ENCODE assay signal across 1 cellular context in genomic region chr1:159177273-159177907, GRCh38.
A peak's percentile ranks its signal among the peaks of the same experiment; 100 is the strongest.
TF ChIP-seq lines count a peak whose summit lies in the region.

No MANE protein-coding gene starts in this region.

TF ChIP-seq in K562, 482 proteins besides CTCF, POLR2A, EP300 and RAD21 (continued from another document and continues in another):
- TF ChIP-seq GTF3C2 (IDR thresholded peaks at IDR 0.05; ENCODE audit: borderline replicate concordance, extremely low read depth, insufficient read length) = no peak
- TF ChIP-seq PML (IDR thresholded peaks at IDR 0.05; ENCODE audit: low read length) = no peak
- no peak for TF ChIP-seq CHD1 (IDR thresholded peaks at IDR 0.05; ENCODE audit: low read length)
- 0 out of 2 replicates have a peak, but pooled peaks have one; percentile 31 for TF ChIP-seq GMEB1 (CRISPR knock-in tag; IDR thresholded peaks at IDR 0.05)
- no peak for TF ChIP-seq NR4A1 (CRISPR knock-in tag; IDR thresholded peaks at IDR 0.05)
- 0 out of 2 replicates have a peak, but pooled peaks have one; percentile 27 for TF ChIP-seq NR4A1 (tag; IDR thresholded peaks at IDR 0.05)
- TF ChIP-seq, protein P1, sequence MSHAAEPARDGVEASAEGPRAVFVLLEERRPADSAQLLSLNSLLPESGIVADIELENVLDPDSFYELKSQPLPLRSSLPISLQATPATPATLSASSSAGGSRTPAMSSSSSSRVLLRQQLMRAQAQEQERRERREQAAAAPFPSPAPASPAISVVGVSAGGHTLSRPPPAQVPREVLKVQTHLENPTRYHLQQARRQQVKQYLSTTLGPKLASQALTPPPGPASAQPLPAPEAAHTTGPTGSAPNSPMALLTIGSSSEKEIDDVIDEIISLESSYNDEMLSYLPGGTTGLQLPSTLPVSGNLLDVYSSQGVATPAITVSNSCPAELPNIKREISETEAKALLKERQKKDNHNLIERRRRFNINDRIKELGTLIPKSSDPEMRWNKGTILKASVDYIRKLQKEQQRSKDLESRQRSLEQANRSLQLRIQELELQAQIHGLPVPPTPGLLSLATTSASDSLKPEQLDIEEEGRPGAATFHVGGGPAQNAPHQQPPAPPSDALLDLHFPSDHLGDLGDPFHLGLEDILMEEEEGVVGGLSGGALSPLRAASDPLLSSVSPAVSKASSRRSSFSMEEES (CRISPR knock-in tag; IDR thresholded peaks at IDR 0.05) = no peak
- TF ChIP-seq ETV5 (CRISPR knock-in tag; IDR thresholded peaks at IDR 0.05; ENCODE audit: low read depth) = 0 out of 2 replicates have a peak, but pooled peaks have one; percentile 68
- no peak for TF ChIP-seq RBBP5 (IDR thresholded peaks at IDR 0.05; ENCODE audit: borderline replicate concordance, insufficient read depth, low read length, poor library complexity, severe bottlenecking)
- no peak for TF ChIP-seq POLR2G (IDR thresholded peaks at IDR 0.05; ENCODE audit: low read depth, low read length)
- no peak for TF ChIP-seq PPARD (CRISPR knock-in tag; IDR thresholded peaks at IDR 0.05)
- no peak for TF ChIP-seq MTA2 (IDR thresholded peaks at IDR 0.05; ENCODE audit: low read depth)
- TF ChIP-seq SMARCA4 (IDR thresholded peaks at IDR 0.05) = no peak
- TF ChIP-seq NR2C1 (IDR thresholded peaks at IDR 0.05) = no peak
- peak; percentile 37; the same call in 1 of the 2 replicates for TF ChIP-seq NR2C1 (tag; IDR thresholded peaks at IDR 0.05)
- peak; percentile 98 for TF ChIP-seq ZNF644 (tag; IDR thresholded peaks at IDR 0.05; ENCODE audit: low read depth)
- TF ChIP-seq KDM1A (IDR thresholded peaks at IDR 0.05) = no peak
- peak; percentile 98 for TF ChIP-seq PRMT5 (CRISPR knock-in tag; IDR thresholded peaks at IDR 0.05)
- TF ChIP-seq ILK (tag; IDR thresholded peaks at IDR 0.05; ENCODE audit: borderline replicate concordance, low read depth) = no peak
- TF ChIP-seq, protein P2, sequence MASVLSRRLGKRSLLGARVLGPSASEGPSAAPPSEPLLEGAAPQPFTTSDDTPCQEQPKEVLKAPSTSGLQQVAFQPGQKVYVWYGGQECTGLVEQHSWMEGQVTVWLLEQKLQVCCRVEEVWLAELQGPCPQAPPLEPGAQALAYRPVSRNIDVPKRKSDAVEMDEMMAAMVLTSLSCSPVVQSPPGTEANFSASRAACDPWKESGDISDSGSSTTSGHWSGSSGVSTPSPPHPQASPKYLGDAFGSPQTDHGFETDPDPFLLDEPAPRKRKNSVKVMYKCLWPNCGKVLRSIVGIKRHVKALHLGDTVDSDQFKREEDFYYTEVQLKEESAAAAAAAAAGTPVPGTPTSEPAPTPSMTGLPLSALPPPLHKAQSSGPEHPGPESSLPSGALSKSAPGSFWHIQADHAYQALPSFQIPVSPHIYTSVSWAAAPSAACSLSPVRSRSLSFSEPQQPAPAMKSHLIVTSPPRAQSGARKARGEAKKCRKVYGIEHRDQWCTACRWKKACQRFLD (CRISPR knock-in tag; IDR thresholded peaks at IDR 0.05) = peak; percentile 94
- peak; percentile 53; the same call in 1 of the 2 replicates for TF ChIP-seq TEAD2 (tag; IDR thresholded peaks at IDR 0.05)
- TF ChIP-seq CBX2 (IDR thresholded peaks at IDR 0.05; ENCODE audit: insufficient read depth, low read length, poor library complexity, severe bottlenecking) = no peak
- TF ChIP-seq, protein P3, sequence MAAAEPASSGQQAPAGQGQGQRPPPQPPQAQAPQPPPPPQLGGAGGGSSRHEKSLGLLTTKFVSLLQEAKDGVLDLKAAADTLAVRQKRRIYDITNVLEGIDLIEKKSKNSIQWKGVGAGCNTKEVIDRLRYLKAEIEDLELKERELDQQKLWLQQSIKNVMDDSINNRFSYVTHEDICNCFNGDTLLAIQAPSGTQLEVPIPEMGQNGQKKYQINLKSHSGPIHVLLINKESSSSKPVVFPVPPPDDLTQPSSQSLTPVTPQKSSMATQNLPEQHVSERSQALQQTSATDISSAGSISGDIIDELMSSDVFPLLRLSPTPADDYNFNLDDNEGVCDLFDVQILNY (CRISPR knock-in tag; IDR thresholded peaks at IDR 0.05) = peak; percentile 84; the same call in 1 of the 2 replicates
- peak; percentile 97 for TF ChIP-seq ZNF232 (CRISPR knock-in tag; IDR thresholded peaks at IDR 0.05)
- peak; percentile 99 for TF ChIP-seq MIER1 (IDR thresholded peaks at IDR 0.05; ENCODE audit: low read depth)
- TF ChIP-seq STAT5B (CRISPR knock-in tag; IDR thresholded peaks at IDR 0.05) = no peak
- no peak for TF ChIP-seq ARID3B (CRISPR knock-in tag; IDR thresholded peaks at IDR 0.05; ENCODE audit: borderline replicate concordance)
- peak; percentile 85; the same call in 1 of the 2 replicates for TF ChIP-seq HMGXB4 (CRISPR knock-in tag; IDR thresholded peaks at IDR 0.05)
- TF ChIP-seq POLR2AphosphoS5 (IDR thresholded peaks at IDR 0.05; ENCODE audit: control insufficient read depth, insufficient read depth, low read depth, low read length) = no peak
- TF ChIP-seq ZNF24 (IDR thresholded peaks at IDR 0.05) = peak; percentile 61; the same call in 1 of the 2 replicates
- no peak for TF ChIP-seq ETV1 (tag; conservative IDR thresholded peaks at IDR 0.05; ENCODE audit: low read depth)
- TF ChIP-seq ARNT (IDR thresholded peaks at IDR 0.05) = no peak
- no peak for TF ChIP-seq PHF21A (IDR thresholded peaks at IDR 0.05; ENCODE audit: borderline replicate concordance, low read depth)
- peak in 1 of 2 experiments; percentile 82; a peak in 2 of 4 replicates for TF ChIP-seq HDAC1 (IDR thresholded peaks at IDR 0.05)
- TF ChIP-seq, protein P4, sequence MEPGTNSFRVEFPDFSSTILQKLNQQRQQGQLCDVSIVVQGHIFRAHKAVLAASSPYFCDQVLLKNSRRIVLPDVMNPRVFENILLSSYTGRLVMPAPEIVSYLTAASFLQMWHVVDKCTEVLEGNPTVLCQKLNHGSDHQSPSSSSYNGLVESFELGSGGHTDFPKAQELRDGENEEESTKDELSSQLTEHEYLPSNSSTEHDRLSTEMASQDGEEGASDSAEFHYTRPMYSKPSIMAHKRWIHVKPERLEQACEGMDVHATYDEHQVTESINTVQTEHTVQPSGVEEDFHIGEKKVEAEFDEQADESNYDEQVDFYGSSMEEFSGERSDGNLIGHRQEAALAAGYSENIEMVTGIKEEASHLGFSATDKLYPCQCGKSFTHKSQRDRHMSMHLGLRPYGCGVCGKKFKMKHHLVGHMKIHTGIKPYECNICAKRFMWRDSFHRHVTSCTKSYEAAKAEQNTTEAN (CRISPR knock-in tag; IDR thresholded peaks at IDR 0.05) = peak; percentile 40; the same call in 1 of the 2 replicates
- TF ChIP-seq ZNF184 (CRISPR knock-in tag; IDR thresholded peaks at IDR 0.05) = peak; percentile 14; the same call in 1 of the 2 replicates
- no peak for TF ChIP-seq ZNF785 (CRISPR knock-in tag; IDR thresholded peaks at IDR 0.05)
- no peak for TF ChIP-seq KDM5B (IDR thresholded peaks at IDR 0.05; ENCODE audit: insufficient replicate concordance, low read depth, low read length)
- TF ChIP-seq ZKSCAN8 (CRISPR knock-in tag; IDR thresholded peaks at IDR 0.05) = 0 out of 2 replicates have a peak, but pooled peaks have one; percentile 39
- TF ChIP-seq, protein P5, sequence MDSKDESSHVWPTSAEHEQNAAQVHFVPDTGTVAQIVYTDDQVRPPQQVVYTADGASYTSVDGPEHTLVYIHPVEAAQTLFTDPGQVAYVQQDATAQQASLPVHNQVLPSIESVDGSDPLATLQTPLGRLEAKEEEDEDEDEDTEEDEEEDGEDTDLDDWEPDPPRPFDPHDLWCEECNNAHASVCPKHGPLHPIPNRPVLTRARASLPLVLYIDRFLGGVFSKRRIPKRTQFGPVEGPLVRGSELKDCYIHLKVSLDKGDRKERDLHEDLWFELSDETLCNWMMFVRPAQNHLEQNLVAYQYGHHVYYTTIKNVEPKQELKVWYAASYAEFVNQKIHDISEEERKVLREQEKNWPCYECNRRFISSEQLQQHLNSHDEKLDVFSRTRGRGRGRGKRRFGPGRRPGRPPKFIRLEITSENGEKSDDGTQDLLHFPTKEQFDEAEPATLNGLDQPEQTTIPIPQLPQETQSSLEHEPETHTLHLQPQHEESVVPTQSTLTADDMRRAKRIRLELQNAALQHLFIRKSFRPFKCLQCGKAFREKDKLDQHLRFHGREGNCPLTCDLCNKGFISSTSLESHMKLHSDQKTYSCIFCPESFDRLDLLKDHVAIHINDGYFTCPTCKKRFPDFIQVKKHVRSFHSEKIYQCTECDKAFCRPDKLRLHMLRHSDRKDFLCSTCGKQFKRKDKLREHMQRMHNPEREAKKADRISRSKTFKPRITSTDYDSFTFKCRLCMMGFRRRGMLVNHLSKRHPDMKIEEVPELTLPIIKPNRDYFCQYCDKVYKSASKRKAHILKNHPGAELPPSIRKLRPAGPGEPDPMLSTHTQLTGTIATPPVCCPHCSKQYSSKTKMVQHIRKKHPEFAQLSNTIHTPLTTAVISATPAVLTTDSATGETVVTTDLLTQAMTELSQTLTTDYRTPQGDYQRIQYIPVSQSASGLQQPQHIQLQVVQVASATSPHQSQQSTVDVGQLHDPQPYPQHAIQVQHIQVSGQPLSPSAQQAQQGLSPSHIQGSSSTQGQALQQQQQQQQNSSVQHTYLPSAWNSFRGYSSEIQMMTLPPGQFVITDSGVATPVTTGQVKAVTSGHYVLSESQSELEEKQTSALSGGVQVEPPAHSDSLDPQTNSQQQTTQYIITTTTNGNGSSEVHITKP (IDR thresholded peaks at IDR 0.05; ENCODE audit: partially characterized antibody) = peak; percentile 24
- TF ChIP-seq UBTF (IDR thresholded peaks at IDR 0.05; ENCODE audit: borderline replicate concordance in 1 of 2, low read depth in 2 of 2, low read length in 2 of 2) = no peak
